ENCODE assay signal across 1 cellular context in the genomic region with DNA sequence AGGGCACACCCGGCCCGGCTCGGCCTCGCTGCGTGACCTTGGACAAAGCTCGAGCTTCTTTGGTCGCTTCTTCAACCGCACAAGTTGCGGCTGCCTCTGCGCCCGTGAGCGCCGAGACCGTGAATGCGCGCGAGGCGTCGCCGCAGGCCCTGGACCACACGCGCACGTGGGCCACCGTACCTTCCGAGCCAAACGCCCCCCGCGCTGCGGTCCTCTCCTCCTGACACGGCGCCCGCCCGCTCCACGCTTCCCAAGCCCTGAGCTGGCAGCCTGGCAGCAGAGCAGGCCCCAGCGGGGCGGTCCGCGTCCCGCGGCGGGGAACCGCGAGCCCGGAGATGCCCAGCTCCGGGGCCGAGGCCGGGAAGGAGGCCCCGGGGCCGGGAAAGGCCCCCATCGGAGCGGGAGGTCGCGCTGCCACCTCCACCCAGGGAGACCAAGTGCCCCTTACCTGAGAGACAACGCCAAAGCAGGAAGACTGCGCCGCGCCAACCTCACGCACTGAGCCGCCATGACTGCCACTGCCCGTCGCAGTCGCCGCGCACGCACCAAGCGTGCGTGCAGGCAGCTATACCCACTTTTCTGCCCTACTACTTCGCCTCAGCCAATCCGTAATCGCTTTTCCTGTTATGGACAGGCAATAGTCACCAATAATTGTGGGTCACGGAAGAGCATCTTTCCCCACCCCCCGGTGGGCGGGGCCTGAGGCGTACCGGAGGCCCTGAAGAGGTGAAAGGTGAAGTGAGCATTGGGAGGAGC.
TF ChIP-seq lines count a peak whose summit lies in the region.

A gene (minus strand): TSS at position 542 of the 756 bp plus-strand sequence. CDS start 32 bp downstream, at position 510.

TF ChIP-seq in K562, 482 proteins besides CTCF, POLR2A, EP300 and RAD21 (continued from another document and continues in another):
- TF ChIP-seq FOXP1 (CRISPR knock-in tag; IDR thresholded peaks at IDR 0.05) = 0 out of 2 replicates have a peak, but pooled peaks have one; percentile 30
- TF ChIP-seq CBFB (CRISPR knock-in tag; IDR thresholded peaks at IDR 0.05) = peak; percentile 28; the same call in 1 of the 2 replicates
- TF ChIP-seq, protein P1, sequence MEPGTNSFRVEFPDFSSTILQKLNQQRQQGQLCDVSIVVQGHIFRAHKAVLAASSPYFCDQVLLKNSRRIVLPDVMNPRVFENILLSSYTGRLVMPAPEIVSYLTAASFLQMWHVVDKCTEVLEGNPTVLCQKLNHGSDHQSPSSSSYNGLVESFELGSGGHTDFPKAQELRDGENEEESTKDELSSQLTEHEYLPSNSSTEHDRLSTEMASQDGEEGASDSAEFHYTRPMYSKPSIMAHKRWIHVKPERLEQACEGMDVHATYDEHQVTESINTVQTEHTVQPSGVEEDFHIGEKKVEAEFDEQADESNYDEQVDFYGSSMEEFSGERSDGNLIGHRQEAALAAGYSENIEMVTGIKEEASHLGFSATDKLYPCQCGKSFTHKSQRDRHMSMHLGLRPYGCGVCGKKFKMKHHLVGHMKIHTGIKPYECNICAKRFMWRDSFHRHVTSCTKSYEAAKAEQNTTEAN (CRISPR knock-in tag; IDR thresholded peaks at IDR 0.05) = peak; percentile 83; the same call in 1 of the 2 replicates
- TF ChIP-seq NFE2L1 (tag; IDR thresholded peaks at IDR 0.05; ENCODE audit: borderline replicate concordance, low read depth) = no peak
- TF ChIP-seq, protein P2, sequence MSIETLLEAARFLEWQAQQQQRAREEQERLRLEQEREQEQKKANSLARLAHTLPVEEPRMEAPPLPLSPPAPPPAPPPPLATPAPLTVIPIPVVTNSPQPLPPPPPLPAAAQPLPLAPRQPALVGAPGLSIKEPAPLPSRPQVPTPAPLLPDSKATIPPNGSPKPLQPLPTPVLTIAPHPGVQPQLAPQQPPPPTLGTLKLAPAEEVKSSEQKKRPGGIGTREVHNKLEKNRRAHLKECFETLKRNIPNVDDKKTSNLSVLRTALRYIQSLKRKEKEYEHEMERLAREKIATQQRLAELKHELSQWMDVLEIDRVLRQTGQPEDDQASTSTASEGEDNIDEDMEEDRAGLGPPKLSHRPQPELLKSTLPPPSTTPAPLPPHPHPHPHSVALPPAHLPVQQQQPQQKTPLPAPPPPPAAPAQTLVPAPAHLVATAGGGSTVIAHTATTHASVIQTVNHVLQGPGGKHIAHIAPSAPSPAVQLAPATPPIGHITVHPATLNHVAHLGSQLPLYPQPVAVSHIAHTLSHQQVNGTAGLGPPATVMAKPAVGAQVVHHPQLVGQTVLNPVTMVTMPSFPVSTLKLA (conservative IDR thresholded peaks at IDR 0.05) = peak; percentile 57 to 82
- TF ChIP-seq, protein P3, sequence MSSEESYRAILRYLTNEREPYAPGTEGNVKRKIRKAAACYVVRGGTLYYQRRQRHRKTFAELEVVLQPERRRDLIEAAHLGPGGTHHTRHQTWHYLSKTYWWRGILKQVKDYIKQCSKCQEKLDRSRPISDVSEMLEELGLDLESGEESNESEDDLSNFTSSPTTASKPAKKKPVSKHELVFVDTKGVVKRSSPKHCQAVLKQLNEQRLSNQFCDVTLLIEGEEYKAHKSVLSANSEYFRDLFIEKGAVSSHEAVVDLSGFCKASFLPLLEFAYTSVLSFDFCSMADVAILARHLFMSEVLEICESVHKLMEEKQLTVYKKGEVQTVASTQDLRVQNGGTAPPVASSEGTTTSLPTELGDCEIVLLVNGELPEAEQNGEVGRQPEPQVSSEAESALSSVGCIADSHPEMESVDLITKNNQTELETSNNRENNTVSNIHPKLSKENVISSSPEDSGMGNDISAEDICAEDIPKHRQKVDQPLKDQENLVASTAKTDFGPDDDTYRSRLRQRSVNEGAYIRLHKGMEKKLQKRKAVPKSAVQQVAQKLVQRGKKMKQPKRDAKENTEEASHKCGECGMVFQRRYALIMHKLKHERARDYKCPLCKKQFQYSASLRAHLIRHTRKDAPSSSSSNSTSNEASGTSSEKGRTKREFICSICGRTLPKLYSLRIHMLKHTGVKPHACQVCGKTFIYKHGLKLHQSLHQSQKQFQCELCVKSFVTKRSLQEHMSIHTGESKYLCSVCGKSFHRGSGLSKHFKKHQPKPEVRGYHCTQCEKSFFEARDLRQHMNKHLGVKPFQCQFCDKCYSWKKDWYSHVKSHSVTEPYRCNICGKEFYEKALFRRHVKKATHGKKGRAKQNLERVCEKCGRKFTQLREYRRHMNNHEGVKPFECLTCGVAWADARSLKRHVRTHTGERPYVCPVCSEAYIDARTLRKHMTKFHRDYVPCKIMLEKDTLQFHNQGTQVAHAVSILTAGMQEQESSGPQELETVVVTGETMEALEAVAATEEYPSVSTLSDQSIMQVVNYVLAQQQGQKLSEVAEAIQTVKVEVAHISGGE (CRISPR knock-in tag; IDR thresholded peaks at IDR 0.05) = 0 out of 6 replicates have a peak, but pooled peaks of 1 of the 3 experiments have one; percentile 36
- no peak for TF ChIP-seq ZEB2 (IDR thresholded peaks at IDR 0.05)
- peak; percentile 95 for TF ChIP-seq NR2C1 (IDR thresholded peaks at IDR 0.05)
- peak; percentile 96 for TF ChIP-seq NR2C1 (tag; IDR thresholded peaks at IDR 0.05)
- TF ChIP-seq FOXA3 (CRISPR knock-in tag; conservative IDR thresholded peaks at IDR 0.05 in 1 of 2, IDR thresholded peaks at IDR 0.05 in 1 of 2) = 0 out of 4 replicates have a peak, but pooled peaks of 1 of the 2 experiments have one; percentile 20
- TF ChIP-seq, protein P4, sequence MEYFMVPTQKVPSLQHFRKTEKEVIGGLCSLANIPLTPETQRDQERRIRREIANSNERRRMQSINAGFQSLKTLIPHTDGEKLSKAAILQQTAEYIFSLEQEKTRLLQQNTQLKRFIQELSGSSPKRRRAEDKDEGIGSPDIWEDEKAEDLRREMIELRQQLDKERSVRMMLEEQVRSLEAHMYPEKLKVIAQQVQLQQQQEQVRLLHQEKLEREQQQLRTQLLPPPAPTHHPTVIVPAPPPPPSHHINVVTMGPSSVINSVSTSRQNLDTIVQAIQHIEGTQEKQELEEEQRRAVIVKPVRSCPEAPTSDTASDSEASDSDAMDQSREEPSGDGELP (CRISPR knock-in tag; IDR thresholded peaks at IDR 0.05; ENCODE audit: borderline replicate concordance) = peak; percentile 45; the same call in 1 of the 2 replicates
- 0 out of 2 replicates have a peak, but pooled peaks have one; percentile 59 for TF ChIP-seq RBM34 (IDR thresholded peaks at IDR 0.05; ENCODE audit: borderline replicate concordance, insufficient read depth, low read length)
- TF ChIP-seq NR2C2 (CRISPR knock-in tag; IDR thresholded peaks at IDR 0.05) = peak; percentile 94
- TF ChIP-seq NR2C2 (tag; IDR thresholded peaks at IDR 0.05) = peak; percentile 98
- TF ChIP-seq MTA3 (IDR thresholded peaks at IDR 0.05; ENCODE audit: borderline replicate concordance) = peak; percentile 66; the same call in 1 of the 2 replicates
- no peak for TF ChIP-seq NEUROD1 (IDR thresholded peaks at IDR 0.05; ENCODE audit: borderline replicate concordance, low read depth, low read length, partially characterized antibody)
- no peak for TF ChIP-seq ARID2 (IDR thresholded peaks at IDR 0.05)
- TF ChIP-seq MAZ (CRISPR knock-in tag; conservative IDR thresholded peaks at IDR 0.05 in 1 of 2, IDR thresholded peaks at IDR 0.05 in 1 of 2) = 0 out of 4 replicates have a peak, but pooled peaks of 1 of the 2 experiments have one; percentile 30
- TF ChIP-seq, protein P5, sequence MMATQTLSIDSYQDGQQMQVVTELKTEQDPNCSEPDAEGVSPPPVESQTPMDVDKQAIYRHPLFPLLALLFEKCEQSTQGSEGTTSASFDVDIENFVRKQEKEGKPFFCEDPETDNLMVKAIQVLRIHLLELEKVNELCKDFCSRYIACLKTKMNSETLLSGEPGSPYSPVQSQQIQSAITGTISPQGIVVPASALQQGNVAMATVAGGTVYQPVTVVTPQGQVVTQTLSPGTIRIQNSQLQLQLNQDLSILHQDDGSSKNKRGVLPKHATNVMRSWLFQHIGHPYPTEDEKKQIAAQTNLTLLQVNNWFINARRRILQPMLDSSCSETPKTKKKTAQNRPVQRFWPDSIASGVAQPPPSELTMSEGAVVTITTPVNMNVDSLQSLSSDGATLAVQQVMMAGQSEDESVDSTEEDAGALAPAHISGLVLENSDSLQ (IDR thresholded peaks at IDR 0.05) = peak; percentile 99
- TF ChIP-seq GATA2 (CRISPR knock-in tag; IDR thresholded peaks at IDR 0.05) = no peak
- peak; percentile 49 for TF ChIP-seq CREB1 (IDR thresholded peaks at IDR 0.05)
- 0 out of 2 replicates have a peak, but pooled peaks have one; percentile 11 for TF ChIP-seq CREB1 (CRISPR knock-in tag; IDR thresholded peaks at IDR 0.05)
- 0 out of 2 replicates have a peak, but pooled peaks have one; percentile 11 for TF ChIP-seq ELF2 (CRISPR knock-in tag; IDR thresholded peaks at IDR 0.05)
- TF ChIP-seq ZNF12 (CRISPR knock-in tag; IDR thresholded peaks at IDR 0.05) = peak; percentile 74
- no peak for TF ChIP-seq DIDO1 (tag; IDR thresholded peaks at IDR 0.05; ENCODE audit: low read depth)
- no peak for TF ChIP-seq BACH1 (tag; IDR thresholded peaks at IDR 0.05)
- peak; percentile 56 for TF ChIP-seq SAFB (IDR thresholded peaks at IDR 0.05; ENCODE audit: borderline replicate concordance, low read depth, low read length)
- 0 out of 2 replicates have a peak, but pooled peaks have one; percentile 74 for TF ChIP-seq SRSF3 (IDR thresholded peaks at IDR 0.05; ENCODE audit: insufficient read depth, low read length)
- TF ChIP-seq MTF1 (CRISPR knock-in tag; IDR thresholded peaks at IDR 0.05; ENCODE audit: borderline replicate concordance) = no peak
- peak; percentile 80 for TF ChIP-seq ZNF232 (CRISPR knock-in tag; IDR thresholded peaks at IDR 0.05)
- TF ChIP-seq, protein P6, sequence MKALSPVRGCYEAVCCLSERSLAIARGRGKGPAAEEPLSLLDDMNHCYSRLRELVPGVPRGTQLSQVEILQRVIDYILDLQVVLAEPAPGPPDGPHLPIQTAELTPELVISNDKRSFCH (CRISPR knock-in tag; IDR thresholded peaks at IDR 0.05) = no peak
- TF ChIP-seq, protein P6 (tag; IDR thresholded peaks at IDR 0.05) = peak; percentile 43; the same call in 1 of the 2 replicates
- TF ChIP-seq, protein P7, sequence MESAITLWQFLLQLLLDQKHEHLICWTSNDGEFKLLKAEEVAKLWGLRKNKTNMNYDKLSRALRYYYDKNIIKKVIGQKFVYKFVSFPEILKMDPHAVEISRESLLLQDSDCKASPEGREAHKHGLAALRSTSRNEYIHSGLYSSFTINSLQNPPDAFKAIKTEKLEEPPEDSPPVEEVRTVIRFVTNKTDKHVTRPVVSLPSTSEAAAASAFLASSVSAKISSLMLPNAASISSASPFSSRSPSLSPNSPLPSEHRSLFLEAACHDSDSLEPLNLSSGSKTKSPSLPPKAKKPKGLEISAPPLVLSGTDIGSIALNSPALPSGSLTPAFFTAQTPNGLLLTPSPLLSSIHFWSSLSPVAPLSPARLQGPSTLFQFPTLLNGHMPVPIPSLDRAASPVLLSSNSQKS (CRISPR knock-in tag; IDR thresholded peaks at IDR 0.05) = no peak
- peak; percentile 59 to 90 (median 63) for TF ChIP-seq YY1 (IDR thresholded peaks at IDR 0.05; ENCODE audit: borderline replicate concordance in 1 of 3, control insufficient read depth in 1 of 3, extremely low read depth in 1 of 3, insufficient read depth in 3 of 3, insufficient read length in 1 of 3, insufficient replicate concordance in 2 of 3, low read depth in 1 of 3, low read length in 2 of 3)
- TF ChIP-seq, protein P8, sequence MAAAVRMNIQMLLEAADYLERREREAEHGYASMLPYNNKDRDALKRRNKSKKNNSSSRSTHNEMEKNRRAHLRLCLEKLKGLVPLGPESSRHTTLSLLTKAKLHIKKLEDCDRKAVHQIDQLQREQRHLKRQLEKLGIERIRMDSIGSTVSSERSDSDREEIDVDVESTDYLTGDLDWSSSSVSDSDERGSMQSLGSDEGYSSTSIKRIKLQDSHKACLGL (CRISPR knock-in tag; IDR thresholded peaks at IDR 0.05; ENCODE audit: borderline replicate concordance, poor library complexity, severe bottlenecking) = peak; percentile 47
- TF ChIP-seq, protein P9, sequence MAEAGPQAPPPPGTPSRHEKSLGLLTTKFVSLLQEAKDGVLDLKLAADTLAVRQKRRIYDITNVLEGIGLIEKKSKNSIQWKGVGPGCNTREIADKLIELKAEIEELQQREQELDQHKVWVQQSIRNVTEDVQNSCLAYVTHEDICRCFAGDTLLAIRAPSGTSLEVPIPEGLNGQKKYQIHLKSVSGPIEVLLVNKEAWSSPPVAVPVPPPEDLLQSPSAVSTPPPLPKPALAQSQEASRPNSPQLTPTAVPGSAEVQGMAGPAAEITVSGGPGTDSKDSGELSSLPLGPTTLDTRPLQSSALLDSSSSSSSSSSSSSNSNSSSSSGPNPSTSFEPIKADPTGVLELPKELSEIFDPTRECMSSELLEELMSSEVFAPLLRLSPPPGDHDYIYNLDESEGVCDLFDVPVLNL (CRISPR knock-in tag; IDR thresholded peaks at IDR 0.05; ENCODE audit: low read depth) = 0 out of 2 replicates have a peak, but pooled peaks have one; percentile 27
- TF ChIP-seq DMBX1 (CRISPR knock-in tag; IDR thresholded peaks at IDR 0.05; ENCODE audit: borderline replicate concordance) = no peak
- TF ChIP-seq HDAC1 (IDR thresholded peaks at IDR 0.05) = peak in 1 of 2 experiments; percentile 85; a peak in 2 of 4 replicates
- TF ChIP-seq, protein P10, sequence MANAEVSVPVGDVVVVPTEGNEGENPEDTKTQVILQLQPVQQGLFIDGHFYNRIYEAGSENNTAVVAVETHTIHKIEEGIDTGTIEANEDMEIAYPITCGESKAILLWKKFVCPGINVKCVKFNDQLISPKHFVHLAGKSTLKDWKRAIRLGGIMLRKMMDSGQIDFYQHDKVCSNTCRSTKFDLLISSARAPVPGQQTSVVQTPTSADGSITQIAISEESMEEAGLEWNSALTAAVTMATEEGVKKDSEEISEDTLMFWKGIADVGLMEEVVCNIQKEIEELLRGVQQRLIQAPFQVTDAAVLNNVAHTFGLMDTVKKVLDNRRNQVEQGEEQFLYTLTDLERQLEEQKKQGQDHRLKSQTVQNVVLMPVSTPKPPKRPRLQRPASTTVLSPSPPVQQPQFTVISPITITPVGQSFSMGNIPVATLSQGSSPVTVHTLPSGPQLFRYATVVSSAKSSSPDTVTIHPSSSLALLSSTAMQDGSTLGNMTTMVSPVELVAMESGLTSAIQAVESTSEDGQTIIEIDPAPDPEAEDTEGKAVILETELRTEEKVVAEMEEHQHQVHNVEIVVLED (CRISPR knock-in tag; IDR thresholded peaks at IDR 0.05) = peak; percentile 67
- no peak for TF ChIP-seq JUNB (CRISPR knock-in tag; conservative IDR thresholded peaks at IDR 0.05)
- peak; percentile 53 for TF ChIP-seq POLR2B (IDR thresholded peaks at IDR 0.05; ENCODE audit: low read depth, partially characterized antibody)
- peak; percentile 33; the same call in 1 of the 2 replicates for TF ChIP-seq RB1 (IDR thresholded peaks at IDR 0.05; ENCODE audit: low read depth)
- TF ChIP-seq KLF10 (CRISPR knock-in tag; IDR thresholded peaks at IDR 0.05) = no peak
- TF ChIP-seq U2AF1 (optimal IDR thresholded peaks at IDR 0.05; ENCODE audit: low read depth, low read length) = peak; percentile 47
- TF ChIP-seq RFX5 (IDR thresholded peaks at IDR 0.05; ENCODE audit: low read depth, low read length) = 0 out of 2 replicates have a peak, but pooled peaks have one; percentile 31
- TF ChIP-seq E2F3 (CRISPR knock-in tag; IDR thresholded peaks at IDR 0.05) = no peak
- peak; percentile 63; the same call in 1 of the 2 replicates for TF ChIP-seq ELF1 (tag; IDR thresholded peaks at IDR 0.05)
- peak; percentile 47 for TF ChIP-seq FIP1L1 (IDR thresholded peaks at IDR 0.05; ENCODE audit: low read depth, low read length, poor library complexity, severe bottlenecking)
- TF ChIP-seq SMAD3 (CRISPR knock-in tag; conservative IDR thresholded peaks at IDR 0.05) = no peak
- peak; percentile 65; the same call in 1 of the 2 replicates for TF ChIP-seq ZNF282 (CRISPR knock-in tag; IDR thresholded peaks at IDR 0.05)
- no peak for TF ChIP-seq HIVEP1 (CRISPR knock-in tag; IDR thresholded peaks at IDR 0.05)
- TF ChIP-seq GABPB2 (CRISPR knock-in tag; conservative IDR thresholded peaks at IDR 0.05) = no peak
